Comparison of ENCODE assay signal across 8 cellular contexts in genomic region chr17:66459811-66460270, GRCh38.
DNase-seq lines count a peak whose midpoint lies in the region; ATAC-seq and TF ChIP-seq lines count a peak whose summit lies in the region.

No MANE protein-coding gene starts in this region.

- peak overlapping the region; percentile 87 for H3K27ac ChIP-seq in SJCRH30
- no peak overlapping the region for H3K27ac ChIP-seq in foreskin keratinocyte

- peak overlapping the region; percentile 53 for H3K4me2 ChIP-seq in skeletal muscle satellite cell (ENCODE audit: low read length)

- ATAC-seq in foreskin keratinocyte, result peak; percentile 93

- H3K9ac ChIP-seq in skeletal muscle satellite cell (ENCODE audit: low read depth, low read length), result peak overlapping the region; percentile 56

- peak; percentile 99 for DNase-seq in HCEC 1CT
- DNase-seq in SJCRH30, result peak; percentile 55 to 63
- peak; percentile 74 to 83 for DNase-seq in foreskin keratinocyte
- DNase-seq in NCI-H146 treated with DMSO at 0.1 percent for 48 hours (lab: John Stamatoyannopoulos, UW; ENCODE audit: unreplicated experiment), result no peak
- no peak for DNase-seq in NCI-H2081 (lab: John Stamatoyannopoulos, UW)
- no peak for DNase-seq in KBM-7
- no peak for DNase-seq in NCI-H526 (lab: John Stamatoyannopoulos, UW)

- H3K4me3 ChIP-seq in SJCRH30 (no peak overlapping the region), skeletal muscle satellite cell (ENCODE audit: low read length) (peak overlapping the region; percentile 10)

- H3K27me3 ChIP-seq in SJCRH30 (no peaks in the 10 kb centered on the region), foreskin keratinocyte (no peaks in the 10 kb centered on the region), skeletal muscle satellite cell (ENCODE audit: control insufficient read depth, insufficient read depth, low read length) (no peaks in the 10 kb centered on the region)

- no peak for TF ChIP-seq CTCF in foreskin keratinocyte (conservative IDR thresholded peaks at IDR 0.05)

- H3K9me3 ChIP-seq in SJCRH30 (replicated peaks) (no peaks in the 10 kb centered on the region), skeletal muscle satellite cell (replicated peaks; ENCODE audit: low read length) (no peaks in the 10 kb centered on the region)

- H3K4me1 ChIP-seq in SJCRH30 (peaks cover 53% of the 10 kb centered on the region), foreskin keratinocyte (peaks cover 37% of the 10 kb centered on the region), skeletal muscle satellite cell (ENCODE audit: control insufficient read depth, insufficient read depth, low read length) (peaks cover 43% of the 10 kb centered on the region)

- H3K36me3 ChIP-seq in SJCRH30 (no peaks in the 10 kb centered on the region), skeletal muscle satellite cell (ENCODE audit: insufficient read depth, low read length) (peaks cover 6% of the 10 kb centered on the region)

- in situ Hi-C loops in KBM-7 (cut with MboI; ENCODE audit: low pct_unique_long_range_greater_than_20kb, low sequenced_read_pairs), result no loop called here

Comparison
In these comparisons a context has a peak if more than half of its experiments do, and no peak if none do; other contexts are left out.
1. DNase-seq: peak in HCEC 1CT (single experiment), SJCRH30 (2 of 2) and foreskin keratinocyte (2 of 2); none in NCI-H146 treated with DMSO at 0.1 percent for 48 hours (single experiment), NCI-H2081 (0 of 2), KBM-7 (single experiment) and NCI-H526 (0 of 2).